8 cellular contexts compared by ENCODE assay signal in the genomic region with DNA sequence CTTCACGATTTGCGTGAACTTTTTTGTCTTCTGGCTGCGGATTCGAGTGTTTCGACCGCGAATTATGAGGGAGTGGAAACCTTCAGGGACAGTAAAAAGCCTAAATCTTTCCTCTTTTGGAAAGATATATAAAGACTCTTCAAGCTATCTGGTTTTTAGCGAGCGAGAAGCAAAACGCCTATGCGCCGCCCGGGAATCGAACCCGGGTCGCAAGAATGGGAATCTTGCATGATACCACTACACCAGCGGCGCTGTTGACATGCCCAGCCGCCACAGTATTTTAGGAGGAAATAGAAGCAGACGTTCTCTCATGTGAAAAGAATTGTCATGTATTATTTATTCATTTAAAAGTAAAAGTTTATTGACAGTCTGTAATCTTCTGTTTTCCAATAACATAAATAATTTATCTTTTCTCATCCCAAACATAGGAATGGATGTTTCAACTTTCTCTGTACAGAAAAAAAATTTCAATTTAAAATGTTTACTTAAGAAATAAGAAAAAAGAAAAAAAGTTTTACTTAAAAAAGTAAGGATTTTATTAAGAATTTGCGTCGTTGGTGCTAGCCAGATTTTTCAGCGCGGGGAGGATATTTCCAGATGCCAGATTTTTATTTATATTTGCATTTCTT. TPM values are rescaled to one million over a fixed set of nuclear protein-coding genes. Genes with fewer than 3 reads are reported as not detected.
DNase-seq lines count a peak whose midpoint lies in the region; ATAC-seq, FAIRE-seq and TF ChIP-seq lines count a peak whose summit lies in the region.

No MANE protein-coding gene starts in this region.

- 3% methylated on average over 24 of the region's 24 CpGs for WGBS in right cardiac atrium

- H3K36me3 ChIP-seq in MG63 = peaks cover 13% of the 10 kb centered on the region
- no peaks in the 10 kb centered on the region for H3K36me3 ChIP-seq in vagina

- intact Hi-C loops in right cardiac atrium (cut with DNase I) = no loop called here
- intact Hi-C loops in vagina (cut with DNase I) = loop anchor here (2.0 to 5.0 kb wide), 2 partner anchors 53 to 58 kb away; a partner anchor contains a TSS

- no peaks in the 10 kb centered on the region for H3K9me3 Mint-ChIP-seq in activated naive CD8-positive, alpha-beta T cell treated with anti-CD3 and anti-CD28 coated beads, Interleukin-2, amount 50 U/mL, for 24 hours

- peak overlapping the region; percentile 98 for H3K27ac ChIP-seq in right cardiac atrium (ENCODE audit: low read length)
- peak overlapping the region; percentile 97 for H3K27ac ChIP-seq in vagina

- H3K9me3 ChIP-seq in MG63 = no peaks in the 10 kb centered on the region
- H3K9me3 ChIP-seq in right cardiac atrium (ENCODE audit: control insufficient read depth, low read length) = no peaks in the 10 kb centered on the region
- H3K9me3 ChIP-seq in vagina = no peaks in the 10 kb centered on the region

- peaks cover 36% of the 10 kb centered on the region for H3K4me1 Mint-ChIP-seq in activated naive CD8-positive, alpha-beta T cell treated with anti-CD3 and anti-CD28 coated beads, Interleukin-2, amount 50 U/mL, for 24 hours

- H3K4me3 Mint-ChIP-seq in activated naive CD8-positive, alpha-beta T cell treated with anti-CD3 and anti-CD28 coated beads, Interleukin-2, amount 50 U/mL, for 24 hours = peak overlapping the region; percentile 94

- H3K27me3 Mint-ChIP-seq in activated naive CD8-positive, alpha-beta T cell treated with anti-CD3 and anti-CD28 coated beads, Interleukin-2, amount 50 U/mL, for 24 hours = peaks cover 4% of the 10 kb centered on the region

- TF ChIP-seq POLR2A in H54 (IDR thresholded peaks at IDR 0.05; ENCODE audit: low read depth, low read length) = no peak
- TF ChIP-seq POLR2A in vagina (IDR thresholded peaks at IDR 0.05) = no peak

- peaks cover 14% of the 10 kb centered on the region for H3K36me3 Mint-ChIP-seq in activated naive CD8-positive, alpha-beta T cell treated with anti-CD3 and anti-CD28 coated beads, Interleukin-2, amount 50 U/mL, for 24 hours (ENCODE audit: low read depth)

- no peak for TF ChIP-seq CTCF in vagina (IDR thresholded peaks at IDR 0.05)

- DNase-seq in DMS153 treated with DMSO at 0.1 percent for 48 hours (lab: John Stamatoyannopoulos, UW; ENCODE audit: unreplicated experiment) (peak; percentile 98), H54 (ENCODE audit: insufficient read length, low spot score) (peak; percentile 26), MG63 (no peak), SKM-1 (lab: John Stamatoyannopoulos, UW; ENCODE audit: unreplicated experiment) (peak; percentile 78), right cardiac atrium (peak in 1 of 3 donors; percentile 95), retina (peak; percentile 97), vagina (ENCODE audit: extremely low spot score in 2 of 2) (peak in 1 of 2 donors; percentile 97)
- peak; percentile 93 for DNase-seq in activated naive CD8-positive, alpha-beta T cell treated with anti-CD3 and anti-CD28 coated beads, Interleukin-2, amount 50 U/mL, for 24 hours

- peak; percentile 66 for ATAC-seq in activated naive CD8-positive, alpha-beta T cell treated with anti-CD3 and anti-CD28 coated beads, Interleukin-2, amount 50 U/mL, for 24 hours
- ATAC-seq in right cardiac atrium = peak; percentile 87 to 88

- H3K4me1 ChIP-seq in right cardiac atrium (ENCODE audit: control insufficient read depth, insufficient read depth, low read length) (peaks cover 6% of the 10 kb centered on the region), vagina (peaks cover 33% of the 10 kb centered on the region)

- FAIRE-seq in H54 (lab: Jason Lieb, UNC) = no peak

- H3K27me3 ChIP-seq in MG63 = no peaks in the 10 kb centered on the region
- H3K27me3 ChIP-seq in right cardiac atrium (ENCODE audit: control insufficient read depth, insufficient read depth) = no peaks in the 10 kb centered on the region
- no peaks in the 10 kb centered on the region for H3K27me3 ChIP-seq in vagina

- H3K4me3 ChIP-seq in MG63 (peak overlapping the region; percentile 83), right cardiac atrium (ENCODE audit: low read length) (peak overlapping the region; percentile 89), vagina (peak overlapping the region; percentile 83 to 94)

- peak overlapping the region; percentile 95 for H3K27ac Mint-ChIP-seq in activated naive CD8-positive, alpha-beta T cell treated with anti-CD3 and anti-CD28 coated beads, Interleukin-2, amount 50 U/mL, for 24 hours

RNA-seq across cellular contexts. Expression of a gene that starts 0.5 kb away (rescaled TPM):
- total RNA-seq in MG63 (2014; rRNA removed; shearing (Covaris generic); ENCODE audit: low replicate concordance) = 46.0 and 53.3 TPM in 2 replicates
- total RNA-seq in right cardiac atrium = 10 to 100 TPM; 47.5 to 62.9 (median 56.6) TPM
- polyA plus RNA-seq in right cardiac atrium = 41.1 TPM
- total RNA-seq in vagina = 79.8 TPM

RNA-seq across cellular contexts. Expression of a gene that starts 9.0 kb away (rescaled TPM):
- total RNA-seq in MG63 (2014; rRNA removed; shearing (Covaris generic); ENCODE audit: low replicate concordance) = 6.4 and 16.6 TPM in 2 replicates
- total RNA-seq in right cardiac atrium (10 to 100 TPM; 62.6 to 84.5 (median 76.0) TPM), vagina (41.5 TPM)
- polyA plus RNA-seq in right cardiac atrium = 25.2 TPM

RNA-seq across cellular contexts. Expression of a gene that starts 44.6 kb away (rescaled TPM):
- 179 and 213 TPM in 2 replicates for total RNA-seq in MG63 (2014; rRNA removed; shearing (Covaris generic); ENCODE audit: low replicate concordance)
- total RNA-seq in right cardiac atrium (100 to 1,000 TPM in 3 of 4 donors, 10 to 100 TPM in 1; 87.9 to 144 (median 120) TPM), vagina (71.7 TPM)
- 168 TPM for polyA plus RNA-seq in right cardiac atrium

RNA-seq across cellular contexts. Expression of a gene that starts 52.9 kb away (rescaled TPM):
- total RNA-seq in MG63 (2014; rRNA removed; shearing (Covaris generic); ENCODE audit: low replicate concordance) = 32.9 and 51.3 TPM in 2 replicates
- total RNA-seq in right cardiac atrium = 10 to 100 TPM; 18.8 to 26.0 (median 22.1) TPM
- 17.2 TPM for polyA plus RNA-seq in right cardiac atrium
- total RNA-seq in vagina = 12.5 TPM

RNA-seq across cellular contexts. Expression of a gene that starts 58.1 kb away (rescaled TPM):
- total RNA-seq in MG63 (2014; rRNA removed; shearing (Covaris generic); ENCODE audit: low replicate concordance) = 5.4 and 16.7 TPM in 2 replicates
- total RNA-seq in right cardiac atrium (10 to 100 TPM; 12.5 to 14.4 (median 13.4) TPM), vagina (17.4 TPM)
- polyA plus RNA-seq in right cardiac atrium = 4.1 TPM
